In the genomic region with DNA sequence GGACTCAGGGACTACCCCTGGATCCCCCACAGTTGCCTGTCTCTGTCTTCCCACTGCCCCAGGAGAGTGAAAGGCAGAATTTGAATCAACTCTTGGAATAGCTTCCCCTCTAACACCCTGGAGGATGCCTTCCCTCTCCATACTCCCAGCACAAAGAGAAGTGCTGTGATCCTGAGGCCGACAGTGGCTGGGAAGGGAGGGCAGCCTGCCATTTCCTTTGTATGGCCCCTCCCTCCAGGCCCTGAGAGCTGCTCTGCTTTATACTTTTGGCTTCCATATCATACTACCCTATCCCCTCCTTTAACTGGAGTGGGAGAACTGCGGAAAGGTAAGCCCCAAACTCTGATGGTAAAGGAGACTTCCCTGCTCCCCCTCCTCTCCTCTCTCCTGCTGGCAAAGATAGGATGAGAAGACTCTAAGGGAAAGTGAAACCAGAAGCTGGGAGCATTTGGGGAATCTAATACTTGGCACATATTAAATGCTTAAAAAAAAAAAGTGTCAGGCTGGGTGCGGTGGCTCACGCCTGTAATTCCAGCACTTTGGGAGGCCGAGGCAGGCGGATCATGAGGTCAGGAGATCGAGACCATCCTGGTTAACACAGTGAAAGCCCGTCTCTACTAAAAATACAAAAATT, we compare ENCODE assay signal across 14 cellular contexts. TPM values are rescaled to one million over a fixed set of nuclear protein-coding genes. Genes with fewer than 3 reads are reported as not detected.
DNase-seq lines count a peak whose midpoint lies in the region; ATAC-seq and TF ChIP-seq lines count a peak whose summit lies in the region.
"Had no signal": no experiment of that assay in that cellular context is flagged by ENCODE, and none has a peak within 500 bp of the region (broad histone marks: within the 10 kb centered on the region; RNA-seq: fewer than 3 reads in every experiment).

No MANE protein-coding gene starts in this region.

- H3K36me3 Mint-ChIP-seq in HFFc6 (ENCODE audit: low read depth) (peaks cover 4% of the 10 kb centered on the region; the same call in 1 of the 2 replicates), mesothelial cell of epicardium (peaks cover 2% of the 10 kb centered on the region)

- ATAC-seq in GM18870 (IDR thresholded peaks at IDR 0.05; ENCODE audit: unreplicated experiment), result no peak
- ATAC-seq: foreskin keratinocyte; stimulated activated naive CD8-positive, alpha-beta T cell treated with anti-CD3 and anti-CD28 coated beads, Interleukin-15, Interleukin-2, amounts not matched to agents 100 U/mL and 50 U/mL, for 24 hours had no signal

- H3K36me3 ChIP-seq in spleen, result peaks cover 0 to under 1% (median 0%) of the 10 kb centered on the region in 6 donors

- TF ChIP-seq CTCF in HFFc6 (IDR thresholded peaks at IDR 0.05) (no peak), cardiac fibroblast (IDR thresholded peaks at IDR 0.05; ENCODE audit: low read depth, low read length) (no peak), spleen (IDR thresholded peaks at IDR 0.05 in 8 of 11, conservative IDR thresholded peaks at IDR 0.05 in 3 of 11) (no peak), mesothelial cell of epicardium (IDR thresholded peaks at IDR 0.05; ENCODE audit: unreplicated experiment) (no peak)

- peak overlapping the region; percentile 69 for H3K4me3 Mint-ChIP-seq in HFFc6
- H3K4me3 Mint-ChIP-seq in mesothelial cell of epicardium, result no peak overlapping the region

- peak overlapping the region; percentile 71 for H3K27ac Mint-ChIP-seq in HFFc6
- no peak overlapping the region for H3K27ac Mint-ChIP-seq in mesothelial cell of epicardium

- no peaks in the 10 kb centered on the region for H3K9me3 ChIP-seq in spleen

- peaks cover 6% of the 10 kb centered on the region for H3K27me3 Mint-ChIP-seq in HFFc6 (ENCODE audit: insufficient read depth)
- H3K27me3 Mint-ChIP-seq in mesothelial cell of epicardium (ENCODE audit: low read depth), result peaks cover 21% of the 10 kb centered on the region

- H3K27ac ChIP-seq in layer of hippocampus (ENCODE audit: low read depth, low read length) (peak overlapping the region; percentile 2), spleen (peak overlapping the region in 7 of 8 donors; percentile 68 to 85 (median 74))
- H3K27ac ChIP-seq: foreskin keratinocyte had no signal

- H3K9me3 Mint-ChIP-seq in HFFc6, result no peaks in the 10 kb centered on the region
- no peaks in the 10 kb centered on the region for H3K9me3 Mint-ChIP-seq in mesothelial cell of epicardium

- intact Hi-C loops in spleen (cut with DNase I; ENCODE audit: low total_unique reads), result no loop called here

- H3K4me1 Mint-ChIP-seq in HFFc6 (ENCODE audit: low read depth) (peaks cover 32% of the 10 kb centered on the region), mesothelial cell of epicardium (peaks cover 16% of the 10 kb centered on the region)

- DNase-seq in HFFc6 (no peak), cardiac fibroblast (ENCODE audit: low read depth in 2 of 2) (peak; percentile 46 to 63), spleen (no peak), HUDEP-2 (lab: John Stamatoyannopoulos, UW; ENCODE audit: unreplicated experiment in 76 of 76) (no peak), mesothelial cell of epicardium (ENCODE audit: low spot score in 2 of 2, unreplicated experiment in 2 of 2) (no peak)
- DNase-seq in activated naive CD4-positive, alpha-beta T cell treated with anti-CD3 and anti-CD28 coated beads, Interleukin-2, amount 50 U/mL, for 16 hours, result no peak
- DNase-seq: activated CD4-positive, alpha-beta T cell treated with anti-CD3 and anti-CD28 coated beads, Interleukin-2, amount 50 U/mL, for 48 hours; amniotic stem cell; foreskin keratinocyte; NCI-H345; stimulated activated naive CD8-positive, alpha-beta T cell treated with anti-CD3 and anti-CD28 coated beads, Interleukin-15, Interleukin-2, amounts not matched to agents 100 U/mL and 50 U/mL, for 24 hours had no signal

- H3K27me3 ChIP-seq in layer of hippocampus (ENCODE audit: control insufficient read depth, insufficient read depth, low read length) (no peaks in the 10 kb centered on the region), spleen (replicated peaks in 1 of 7) (no peaks in the 10 kb centered on the region)

- TF ChIP-seq POLR2A in spleen (IDR thresholded peaks at IDR 0.05), result no peak

- peaks cover 5 to 42% (median 30%) of the 10 kb centered on the region in 6 donors for H3K4me1 ChIP-seq in spleen

- 45 to 64% (median 56%) methylated on average over 8 of the region's 8 CpGs for WGBS in spleen, 5 donors

- H3K4me3 ChIP-seq in cardiac fibroblast (replicated peaks in 1 of 2; ENCODE audit: low read depth in 2 of 2, low read length in 2 of 2), result no peak overlapping the region
- H3K4me3 ChIP-seq in spleen, result peak overlapping the region in 1 of 8 donors; percentile 20

RNA-seq across cellular contexts. Expression of a gene that starts 4.1 kb away (rescaled TPM):
- total RNA-seq in HFFc6 (2021; fragmentation: NEBNext Ultra II Directional; extraction: Animal tissue kit (Norgen Biotek cat#: 25700)), result 10 to 100 TPM; 60.9 to 72.8 (median 65.3) TPM
- total RNA-seq in spleen (100 to 1,000 TPM in 1 of 7 donors, 10 to 100 TPM in 6; 71.7 to 102 (median 79.1) TPM), mesothelial cell of epicardium (125 to 131 TPM (median 130 TPM) in 3 replicates)
- polyA plus RNA-seq in spleen, result 10 to 100 TPM; 29.2 to 54.4 (median 42.7) TPM

RNA-seq across cellular contexts. Expression of a gene that starts 4.5 kb away (rescaled TPM):
- total RNA-seq in HFFc6 (2021; fragmentation: NEBNext Ultra II Directional; extraction: Animal tissue kit (Norgen Biotek cat#: 25700)), result 10 to 100 TPM; 29.3 to 33.7 (median 30.7) TPM
- total RNA-seq in spleen (10 to 100 TPM; 14.6 to 36.1 (median 19.7) TPM), mesothelial cell of epicardium (42.4 to 44.3 TPM (median 43.6 TPM) in 3 replicates)
- 10 to 100 TPM in 1 of 3 donors, 1 to 10 TPM in 2; 3.9 to 12.9 (median 4.7) TPM for polyA plus RNA-seq in spleen

RNA-seq across cellular contexts. Expression of a gene that starts 42.1 kb away (rescaled TPM):
- total RNA-seq in HFFc6 (2021; fragmentation: NEBNext Ultra II Directional; extraction: Animal tissue kit (Norgen Biotek cat#: 25700)), result 10 to 100 TPM; 11.2 to 15.8 (median 15.1) TPM
- total RNA-seq in spleen (10 to 100 TPM in 4 of 7 donors, 1 to 10 TPM in 3; 5.5 to 15.8 (median 10.2) TPM), mesothelial cell of epicardium (2.4 to 2.6 TPM (median 2.6 TPM) in 3 replicates)
- 1 to 10 TPM; 3.3 to 6.4 (median 5.2) TPM for polyA plus RNA-seq in spleen

RNA-seq across cellular contexts. Expression of a gene that starts 43.0 kb away (rescaled TPM):
- under 1 TPM in 5 of 6 experiments, not detected in 1; 0.31 to 0.59 (median 0.48) TPM for total RNA-seq in HFFc6 (2021; fragmentation: NEBNext Ultra II Directional; extraction: Animal tissue kit (Norgen Biotek cat#: 25700))
- 1 to 10 TPM in 2 of 7 donors, under 1 TPM in 1, not detected in 4; 0.54 to 1.8 (median 1.6) TPM for total RNA-seq in spleen
- 1 to 10 TPM in 2 of 3 donors, under 1 TPM in 1; 0.24 to 1.4 (median 1.2) TPM for polyA plus RNA-seq in spleen
- total RNA-seq in mesothelial cell of epicardium, result not detected in 3 replicates
- total RNA-seq: SK-MEL-5 had no signal

Comparison
In these comparisons a context has a peak if more than half of its experiments do, and no peak if none do; other contexts are left out.
1. DNase-seq: peak in cardiac fibroblast (2 of 2); none in HFFc6 (single experiment), spleen (single experiment), activated naive CD4-positive, alpha-beta T cell treated with anti-CD3 and anti-CD28 coated beads, Interleukin-2, amount 50 U/mL, for 16 hours (single experiment), HUDEP-2 (0 of 76) and mesothelial cell of epicardium (0 of 2).